In the genomic region with DNA sequence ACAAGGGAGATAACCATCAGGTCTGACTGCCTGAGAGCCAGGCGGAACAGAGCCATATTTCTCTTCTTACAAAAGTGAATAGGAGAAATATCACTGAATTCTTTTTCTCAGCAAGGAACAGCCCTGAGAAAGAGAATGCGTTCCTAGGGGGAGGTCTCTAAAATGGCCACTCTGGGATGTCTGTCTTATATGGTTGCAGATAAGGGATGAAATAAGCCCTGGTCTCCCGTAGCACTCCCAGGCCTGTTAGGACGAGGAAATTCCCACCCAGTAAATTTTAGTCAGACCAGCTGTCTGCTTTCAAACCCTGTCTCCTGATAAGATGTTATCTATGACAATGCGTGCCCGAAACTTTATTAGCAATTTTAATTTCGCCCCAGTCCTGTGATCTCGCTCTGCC, we compare ENCODE assay signal across 5 cellular contexts. TPM values are rescaled to one million over a fixed set of nuclear protein-coding genes. Genes with fewer than 3 reads are reported as not detected.
"Had no signal": no experiment of that assay in that cellular context is flagged by ENCODE, and none has a peak within 500 bp of the region (broad histone marks: within the 10 kb centered on the region; RNA-seq: fewer than 3 reads in every experiment).

No MANE protein-coding gene starts in this region.

RNA-seq across cellular contexts. Expression of a gene that starts 35.4 kb away (rescaled TPM):
- total RNA-seq: HepG2, HT-29, HT1080, IMR-90 had no signal
- polyA plus RNA-seq: HepG2, IgD-negative memory B cell, IMR-90 had no signal
